ENCODE assay signal across 8 cellular contexts in the genomic region with DNA sequence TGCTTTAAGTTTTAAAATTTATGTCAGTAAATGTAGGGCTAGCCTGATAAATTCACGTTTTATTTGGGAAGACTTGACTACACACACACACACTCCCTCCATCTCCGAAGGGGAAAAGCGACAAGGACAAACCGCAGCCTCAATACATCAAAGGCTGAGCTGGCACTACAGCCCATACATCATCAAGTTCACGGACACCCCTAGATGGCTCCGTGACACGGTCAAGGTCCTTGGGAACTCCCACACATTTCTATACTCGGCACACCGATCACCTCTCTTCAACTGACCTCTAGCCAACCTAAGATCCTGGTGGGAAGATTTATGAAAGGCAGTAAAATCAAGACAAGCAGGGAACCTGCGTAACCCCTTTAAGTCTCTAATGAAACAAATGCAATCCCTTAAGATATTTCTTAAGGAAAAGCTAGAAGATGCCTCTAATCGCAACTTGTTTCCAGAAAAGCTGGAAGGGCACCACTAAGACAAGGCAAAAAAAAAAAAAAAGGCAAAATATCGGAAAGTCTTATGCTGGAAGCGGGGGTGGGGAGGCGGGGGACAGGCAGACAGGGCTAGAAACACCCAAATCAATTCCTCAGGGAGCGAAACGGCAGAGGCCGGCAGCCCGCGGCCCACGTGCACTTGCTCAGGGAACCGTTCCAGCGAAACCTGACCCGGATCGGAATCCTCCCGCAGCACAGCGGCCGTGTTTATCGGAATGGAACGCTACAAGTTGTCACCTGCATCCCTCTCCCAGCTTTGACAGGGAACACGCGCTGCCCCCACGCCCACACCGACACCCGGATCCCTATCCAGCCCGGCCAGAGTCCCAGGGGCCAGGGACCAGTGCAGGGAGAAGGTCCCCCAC. TPM values are rescaled to one million over a fixed set of nuclear protein-coding genes. Genes with fewer than 3 reads are reported as not detected.
A peak's percentile ranks its signal among the peaks of the same experiment; 100 is the strongest.
DNase-seq lines count a peak whose midpoint lies in the region; ATAC-seq and TF ChIP-seq lines count a peak whose summit lies in the region.

No MANE protein-coding gene starts in this region.

- peak overlapping the region; percentile 60 for H3K4me3 ChIP-seq in SJSA1
- H3K4me3 ChIP-seq in esophagus muscularis mucosa: peak overlapping the region; percentile 66 to 87 (median 83)
- peak overlapping the region; percentile 71 to 94 for H3K4me3 ChIP-seq in muscle layer of duodenum (ENCODE audit: low read depth in 1 of 2, low read length in 2 of 2)
- peak overlapping the region; percentile 71 to 73 for H3K4me3 ChIP-seq in vagina
- H3K4me3 ChIP-seq in SJCRH30: no peak overlapping the region

- H3K27me3 ChIP-seq in SJSA1 (replicated peaks) (no peaks in the 10 kb centered on the region), esophagus muscularis mucosa (no peaks in the 10 kb centered on the region), muscle layer of duodenum (ENCODE audit: low read depth, low read length) (peaks cover 5% of the 10 kb centered on the region), vagina (no peaks in the 10 kb centered on the region), SJCRH30 (no peaks in the 10 kb centered on the region)

- no peak for ATAC-seq in GM19467 (IDR thresholded peaks at IDR 0.05; ENCODE audit: unreplicated experiment)

- intact Hi-C loops in esophagus muscularis mucosa (cut with DNase I) (loop anchor here (5.0 kb wide), 1 partner anchor 522 kb away; no protein-coding TSS in a partner anchor), vagina (cut with DNase I) (no loop called here)

- H3K9me3 ChIP-seq in SJSA1 (replicated peaks) (no peaks in the 10 kb centered on the region), esophagus muscularis mucosa (no peaks in the 10 kb centered on the region), muscle layer of duodenum (ENCODE audit: control insufficient read depth in 1 of 2, low read length in 2 of 2) (no peaks in the 10 kb centered on the region), vagina (no peaks in the 10 kb centered on the region), SJCRH30 (replicated peaks) (no peaks in the 10 kb centered on the region)

- no peak for TF ChIP-seq POLR2A in esophagus muscularis mucosa (IDR thresholded peaks at IDR 0.05; ENCODE audit: low read depth)
- no peak for TF ChIP-seq POLR2A in vagina (IDR thresholded peaks at IDR 0.05)

- DNase-seq in NCI-H2081 (lab: John Stamatoyannopoulos, UW) (peak; percentile 20 to 51), NCI-H2081 treated with DMSO at 0.1 percent for 48 hours (lab: John Stamatoyannopoulos, UW) (no peak), SJSA1 (ENCODE audit: low read depth in 1 of 2, low spot score in 2 of 2) (peak in 1 of 2 experiments; percentile 31), esophagus muscularis mucosa (ENCODE audit: extremely low spot score) (no peak), vagina (ENCODE audit: extremely low spot score in 2 of 2) (no peak), SJCRH30 (no peak)

- no peaks in the 10 kb centered on the region; the same call in 1 of the 2 replicates for H3K36me3 ChIP-seq in SJSA1
- H3K36me3 ChIP-seq in esophagus muscularis mucosa: no peaks in the 10 kb centered on the region
- no peaks in the 10 kb centered on the region for H3K36me3 ChIP-seq in muscle layer of duodenum (ENCODE audit: control insufficient read depth in 1 of 2, insufficient read depth in 2 of 2, low read length in 2 of 2)
- H3K36me3 ChIP-seq in vagina: no peaks in the 10 kb centered on the region
- no peaks in the 10 kb centered on the region for H3K36me3 ChIP-seq in SJCRH30

- no peak overlapping the region for H3K27ac ChIP-seq in SJSA1
- H3K27ac ChIP-seq in esophagus muscularis mucosa (replicated peaks in 1 of 4): peak overlapping the region; percentile 88 to 93 (median 90)
- peak overlapping the region; percentile 54 for H3K27ac ChIP-seq in muscle layer of duodenum (ENCODE audit: low read length)
- peak overlapping the region; percentile 90 for H3K27ac ChIP-seq in vagina
- H3K27ac ChIP-seq in SJCRH30: no peak overlapping the region

- TF ChIP-seq EP300 in esophagus muscularis mucosa (IDR thresholded peaks at IDR 0.05): no peak

- WGBS in esophagus muscularis mucosa: 7% methylated on average over 35 of the region's 35 CpGs

- peaks cover 6% of the 10 kb centered on the region for H3K4me1 ChIP-seq in SJSA1 (replicated peaks)
- H3K4me1 ChIP-seq in esophagus muscularis mucosa: peaks cover 15 to 48% (median 29%) of the 10 kb centered on the region in 4 donors
- H3K4me1 ChIP-seq in muscle layer of duodenum (ENCODE audit: control insufficient read depth in 1 of 2, insufficient read depth in 2 of 2, low read length in 2 of 2): no peaks in the 10 kb centered on the region
- H3K4me1 ChIP-seq in vagina: peaks cover 32% of the 10 kb centered on the region
- no peaks in the 10 kb centered on the region for H3K4me1 ChIP-seq in SJCRH30

- TF ChIP-seq CTCF in esophagus muscularis mucosa (IDR thresholded peaks at IDR 0.05) (no peak), vagina (IDR thresholded peaks at IDR 0.05) (no peak)

RNA-seq across cellular contexts. Expression of a gene that starts 1.5 kb away (rescaled TPM):
- 1.1 and 2.2 TPM in 2 replicates for total RNA-seq in SJSA1 (2014; rRNA removed; shearing (Covaris generic))
- 1 to 10 TPM; 5.1 to 9.4 (median 6.9) TPM for total RNA-seq in esophagus muscularis mucosa
- total RNA-seq in vagina: 3.4 TPM
- not detected in 2 replicates for total RNA-seq in SJCRH30 (2014; rRNA removed; shearing (Covaris generic))

Comparison
In these comparisons a context has a peak if more than half of its experiments do, and no peak if none do; other contexts are left out.
1. DNase-seq: peak in NCI-H2081 (2 of 2); none in NCI-H2081 treated with DMSO at 0.1 percent for 48 hours (single experiment), esophagus muscularis mucosa (single experiment), vagina (0 of 2) and SJCRH30 (0 of 2).
2. H3K27ac ChIP-seq: peak in esophagus muscularis mucosa (4 of 4), muscle layer of duodenum (single experiment) and vagina (single experiment); none in SJSA1 (single experiment) and SJCRH30 (single experiment).